13 cellular contexts compared by ENCODE assay signal in genomic region chr9:118961857-118962256, GRCh38.
DNase-seq lines count a peak whose midpoint lies in the region; ATAC-seq and TF ChIP-seq lines count a peak whose summit lies in the region.
"Had no signal": no experiment of that assay in that cellular context is flagged by ENCODE, and none has a peak within 500 bp of the region (broad histone marks: within the 10 kb centered on the region; RNA-seq: fewer than 3 reads in every experiment).

No MANE protein-coding gene starts in this region.

- H3K4me1 Mint-ChIP-seq in MCF 10A (ENCODE audit: insufficient read depth, unreplicated experiment), result no peaks in the 10 kb centered on the region
- H3K4me1 Mint-ChIP-seq: activated naive CD4-positive, alpha-beta T cell treated with anti-CD3 and anti-CD28 coated beads, Interleukin-2, amount 10 ng/mL, durations not matched to agents 7 days and 5 days; naive B cell had no signal

- no peak overlapping the region for H3K4me3 Mint-ChIP-seq in MCF 10A (ENCODE audit: unreplicated experiment)
- H3K4me3 Mint-ChIP-seq: activated naive CD4-positive, alpha-beta T cell treated with anti-CD3 and anti-CD28 coated beads, Interleukin-2, amount 10 ng/mL, durations not matched to agents 7 days and 5 days; naive B cell had no signal

- H3K9me3 ChIP-seq in breast epithelium (no peaks in the 10 kb centered on the region), aorta (ENCODE audit: control insufficient read depth, low read length) (no peaks in the 10 kb centered on the region)
- H3K9me3 ChIP-seq: BE2C, uterus had no signal

- H3K27ac ChIP-seq in breast epithelium (peak overlapping the region in 1 of 2 donors; percentile 1), brain microvascular endothelial cell (no peak overlapping the region), aorta (ENCODE audit: low read depth in 1 of 2, low read length in 2 of 2) (no peak overlapping the region)
- H3K27ac ChIP-seq: uterus had no signal

- intact Hi-C loops in MCF 10A (cut with micrococcal nuclease) (no loop called here), breast epithelium (cut with DNase I; ENCODE audit: low total_unique reads) (no loop called here), aorta (cut with DNase I) (loop anchor here in 1 of 2 donors (5.0 kb wide), 1 partner anchor 40 kb away; no protein-coding TSS in a partner anchor)

- POLR2A ChIA-PET in MCF 10A (lab: Yijun Ruan, JAX), result no interaction called here

- peaks cover 13% of the 10 kb centered on the region for H3K9me3 Mint-ChIP-seq in MCF 10A (ENCODE audit: unreplicated experiment)

- no peak for TF ChIP-seq CTCF in MCF 10A (IDR thresholded peaks at IDR 0.05; ENCODE audit: unreplicated experiment)
- no peak for TF ChIP-seq CTCF in breast epithelium (IDR thresholded peaks at IDR 0.05)
- no peak for TF ChIP-seq CTCF in brain microvascular endothelial cell (IDR thresholded peaks at IDR 0.05; ENCODE audit: low read depth, low read length, missing control alignments)

- CTCF ChIA-PET in MCF 10A (lab: Yijun Ruan, JAX), result interaction anchor here (0.6 kb wide), 1 partner anchor 242 kb away, joined by 3 read pairs; no protein-coding TSS in a partner anchor

- no TSS peak for BruUV-seq in MCF 10A (replicated peaks; lab: Mats Ljungman, UMichigan)

- 0 to 3% methylated on average over 1 of the region's 1 CpG for WGBS in aorta, 2 donors

- in situ Hi-C loops in brain microvascular endothelial cell (cut with HindIII; ENCODE audit: low pct_ligation_motif_present, low sequenced_read_pairs), result no loop called here

- ATAC-seq in aorta (ENCODE audit: low FRiP score) (peak; percentile 67), GM19452 (IDR thresholded peaks at IDR 0.05; ENCODE audit: unreplicated experiment) (no peak), GM21515 (IDR thresholded peaks at IDR 0.05; ENCODE audit: unreplicated experiment) (no peak)

- no peak for TF ChIP-seq POLR2A in breast epithelium (IDR thresholded peaks at IDR 0.05)

- H3K36me3 ChIP-seq in breast epithelium (no peaks in the 10 kb centered on the region), brain microvascular endothelial cell (replicated peaks) (no peaks in the 10 kb centered on the region), aorta (ENCODE audit: control insufficient read depth in 1 of 2, insufficient read depth in 2 of 2, low read length in 1 of 2) (no peaks in the 10 kb centered on the region)
- H3K36me3 ChIP-seq: BE2C, uterus had no signal

- H3K27me3 Mint-ChIP-seq in MCF 10A (ENCODE audit: insufficient read depth, unreplicated experiment), result no peaks in the 10 kb centered on the region
- H3K27me3 Mint-ChIP-seq: activated naive CD4-positive, alpha-beta T cell treated with anti-CD3 and anti-CD28 coated beads, Interleukin-2, amount 10 ng/mL, durations not matched to agents 7 days and 5 days; naive B cell had no signal

- H3K36me3 Mint-ChIP-seq in MCF 10A (ENCODE audit: insufficient read depth, unreplicated experiment), result no peaks in the 10 kb centered on the region
- H3K36me3 Mint-ChIP-seq: activated naive CD4-positive, alpha-beta T cell treated with anti-CD3 and anti-CD28 coated beads, Interleukin-2, amount 10 ng/mL, durations not matched to agents 7 days and 5 days; naive B cell had no signal

- H3K4me1 ChIP-seq in breast epithelium (no peaks in the 10 kb centered on the region), aorta (ENCODE audit: control insufficient read depth in 1 of 2, insufficient read depth in 2 of 2, low read length in 2 of 2) (no peaks in the 10 kb centered on the region)
- H3K4me1 ChIP-seq: BE2C, uterus had no signal

- no peaks in the 10 kb centered on the region for H3K27me3 ChIP-seq in breast epithelium
- no peaks in the 10 kb centered on the region for H3K27me3 ChIP-seq in brain microvascular endothelial cell (replicated peaks)
- no peaks in the 10 kb centered on the region for H3K27me3 ChIP-seq in aorta (ENCODE audit: control insufficient read depth in 1 of 2, insufficient read depth in 2 of 2, low read length in 1 of 2)
- H3K27me3 ChIP-seq: BE2C, uterus had no signal

- no peak overlapping the region for H3K27ac Mint-ChIP-seq in MCF 10A (ENCODE audit: low read depth, unreplicated experiment)
- H3K27ac Mint-ChIP-seq: activated naive CD4-positive, alpha-beta T cell treated with anti-CD3 and anti-CD28 coated beads, Interleukin-2, amount 10 ng/mL, durations not matched to agents 7 days and 5 days; naive B cell had no signal

- DNase-seq in MCF 10A (ENCODE audit: unreplicated experiment), result peak; percentile 69
- DNase-seq in breast epithelium (ENCODE audit: low spot score in 2 of 2), result no peak
- DNase-seq in brain microvascular endothelial cell, result peak; percentile 8
- peak; percentile 81 for DNase-seq in islet precursor cell
- no peak for DNase-seq in aorta
- no peak for DNase-seq in OCI-M2 (lab: John Stamatoyannopoulos, UW; ENCODE audit: unreplicated experiment)
- DNase-seq: activated naive CD4-positive, alpha-beta T cell treated with anti-CD3 and anti-CD28 coated beads, Interleukin-2, amount 10 ng/mL, durations not matched to agents 7 days and 5 days; BE2C; naive B cell; NCI-H526; uterus had no signal

- no peak overlapping the region for H3K4me3 ChIP-seq in breast epithelium
- H3K4me3 ChIP-seq in brain microvascular endothelial cell (ENCODE audit: low read depth, low read length), result no peak overlapping the region
- H3K4me3 ChIP-seq in aorta (ENCODE audit: low read length in 2 of 2), result no peak overlapping the region
- H3K4me3 ChIP-seq: uterus had no signal

Comparison
In these comparisons a context has a peak if more than half of its experiments do, and no peak if none do; other contexts are left out.
1. DNase-seq: peak in MCF 10A (single experiment), brain microvascular endothelial cell (single experiment) and islet precursor cell (single experiment); none in breast epithelium (0 of 2), aorta (0 of 2) and OCI-M2 (single experiment).